1 cellular context compared by ENCODE assay signal in genomic region chr10:51983481-51983880, GRCh38.
TF ChIP-seq lines count a peak whose summit lies in the region.

No MANE protein-coding gene starts in this region.

TF ChIP-seq in H1, 55 proteins besides CTCF, POLR2A, EP300 and RAD21:
- no peak for TF ChIP-seq CHD7 (IDR thresholded peaks at IDR 0.05; ENCODE audit: insufficient replicate concordance, low read length)
- no peak for TF ChIP-seq SAP30 (IDR thresholded peaks at IDR 0.05; ENCODE audit: insufficient read depth, insufficient replicate concordance, low read length)
- no peak for TF ChIP-seq ATF3 (IDR thresholded peaks at IDR 0.05; ENCODE audit: insufficient read depth, low read depth, low read length)
